29 cellular contexts compared by ENCODE assay signal in genomic region chr18:47032945-47033344, GRCh38. TPM values are rescaled to one million over a fixed set of nuclear protein-coding genes. Genes with fewer than 3 reads are reported as not detected.
"Had no signal": no experiment of that assay in that cellular context is flagged by ENCODE, and none has a peak within 500 bp of the region (broad histone marks: within the 10 kb centered on the region; RNA-seq: fewer than 3 reads in every experiment).

No MANE protein-coding gene starts in this region.

- H3K4me1 ChIP-seq: esophagus squamous epithelium, gastrocnemius medialis, heart right ventricle, left lung, lower lobe of right lung had no signal

- H3K4me3 ChIP-seq: coronary artery, dorsolateral prefrontal cortex, esophagus squamous epithelium, gastrocnemius medialis, heart right ventricle, left lung, lower lobe of right lung had no signal

- H3K27ac ChIP-seq: coronary artery, dorsolateral prefrontal cortex, epithelial cell of prostate, esophagus squamous epithelium, gastrocnemius medialis, heart right ventricle, left lung, lower lobe of right lung had no signal

- ATAC-seq: esophagus mucosa; gastrocnemius medialis; heart right ventricle; left cardiac atrium; left lung; left ventricle myocardium superior; lower lobe of right lung; naive thymus-derived CD4-positive, alpha-beta T cell had no signal

- H3K36me3 ChIP-seq: esophagus squamous epithelium, gastrocnemius medialis, heart right ventricle, left lung, lower lobe of right lung had no signal

- H3K27ac Mint-ChIP-seq: naive thymus-derived CD4-positive, alpha-beta T cell had no signal

- H3K9me3 ChIP-seq: esophagus squamous epithelium, gastrocnemius medialis, lower lobe of right lung had no signal

- H3K27me3 ChIP-seq: dorsolateral prefrontal cortex, esophagus squamous epithelium, gastrocnemius medialis, left lung had no signal

- DNase-seq: dermis blood vessel endothelial cell; dorsolateral prefrontal cortex; effector CD4-positive, alpha-beta T cell; effector memory CD4-positive, alpha-beta T cell; erythroblast; esophagus squamous epithelium; foreskin fibroblast; foreskin melanocyte; gastrocnemius medialis; glutamatergic neuron; head of caudate nucleus; heart right ventricle; hippocampal formation; left cardiac atrium; left ventricle myocardium superior; lower lobe of right lung; mesendoderm; midbrain; naive thymus-derived CD4-positive, alpha-beta T cell had no signal

- H3K4me3 Mint-ChIP-seq: naive thymus-derived CD4-positive, alpha-beta T cell had no signal

RNA-seq across cellular contexts. Expression of gene ELOA2, which starts 2.5 kb away (rescaled TPM):
- total RNA-seq: dermis blood vessel endothelial cell; esophagus mucosa; glomerular endothelial cell; heart right ventricle; kidney epithelial cell; left cardiac atrium; left lung; left ventricle myocardium superior; lower leg skin; lower lobe of right lung; lung microvascular endothelial cell; mucosa of gallbladder; naive thymus-derived CD4-positive, alpha-beta T cell had no signal
- polyA plus RNA-seq: heart right ventricle; keratinocyte; naive thymus-derived CD4-positive, alpha-beta T cell had no signal
